ENCODE assay signal across 7 cellular contexts in the genomic region with DNA sequence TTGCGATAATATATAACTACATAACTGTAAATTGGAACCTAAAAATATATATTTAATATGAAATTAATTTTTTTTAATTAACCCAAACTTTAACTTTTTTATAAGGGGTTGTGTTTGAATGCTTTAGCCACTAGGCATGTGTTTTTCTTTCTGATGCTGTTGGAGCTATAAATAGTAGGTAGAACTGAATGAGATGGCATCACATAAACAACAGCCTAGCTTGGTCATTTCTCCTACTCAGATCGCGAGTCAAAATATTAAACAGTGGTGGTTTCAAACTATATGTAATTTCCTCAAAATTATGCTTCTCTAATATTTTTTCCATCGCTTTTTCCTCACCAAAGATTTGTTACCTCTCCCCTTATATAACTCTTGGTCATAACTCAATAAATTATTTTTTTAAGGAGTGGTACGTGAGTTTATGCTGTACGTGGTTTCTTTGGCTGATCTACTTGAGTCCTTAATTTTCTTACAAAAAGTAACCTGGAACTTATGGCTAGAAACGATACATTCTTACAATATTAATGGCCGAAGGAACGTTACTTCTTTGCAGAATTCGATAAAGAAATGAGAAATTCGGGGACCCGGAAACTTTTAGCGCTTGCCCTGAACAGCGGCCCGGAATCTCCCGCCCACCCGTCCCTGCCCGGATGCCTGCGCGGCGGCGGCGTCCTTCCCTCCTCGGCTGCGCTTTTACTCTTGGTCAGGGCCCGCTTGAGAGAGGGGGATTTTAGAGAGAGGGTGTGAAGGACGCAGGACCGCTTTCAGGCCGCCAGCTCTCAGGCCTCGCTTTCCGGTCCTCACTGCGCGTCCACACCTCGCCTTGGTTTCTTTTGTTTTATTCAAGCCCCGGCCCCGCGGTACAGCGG.
DNase-seq lines count a peak whose midpoint lies in the region; ATAC-seq, FAIRE-seq and TF ChIP-seq lines count a peak whose summit lies in the region.

No MANE protein-coding gene starts in this region.

- H3K27me3 Mint-ChIP-seq in T-helper 17 cell = no peaks in the 10 kb centered on the region

- H3K4me3 Mint-ChIP-seq in T-helper 17 cell = peak overlapping the region; percentile 94

- peak; percentile 91 for DNase-seq in GM12865 (ENCODE audit: low read depth)
- DNase-seq in H54 (ENCODE audit: insufficient read length, low spot score) = peak; percentile 23
- DNase-seq in LNCaP clone FGC (ENCODE audit: low read depth) = no peak
- DNase-seq in T-helper 17 cell = peak in 2 of 3 donors; percentile 44
- peak; percentile 68 to 73 for DNase-seq in cardiac fibroblast (ENCODE audit: low read depth in 2 of 2)
- DNase-seq in islet precursor cell = peak; percentile 81
- DNase-seq in stimulated activated CD4-positive, alpha-beta T cell treated with anti-CD3 and anti-CD28 coated beads, Interleukin-2, amount 100 ng/mL, for 4 hours (ENCODE audit: low read depth) = peak; percentile 31

- H3K9me3 ChIP-seq in T-helper 17 cell (ENCODE audit: control insufficient read depth, low read length, poor library complexity, severe bottlenecking) = no peaks in the 10 kb centered on the region

- TF ChIP-seq CTCF in GM12865 (IDR thresholded peaks at IDR 0.05; ENCODE audit: insufficient read depth, low read depth, low read length, missing control alignments) (no peak), LNCaP clone FGC (IDR thresholded peaks at IDR 0.05; ENCODE audit: control insufficient read depth, extremely low read depth, insufficient read depth) (no peak), cardiac fibroblast (IDR thresholded peaks at IDR 0.05; ENCODE audit: low read depth, low read length) (no peak)

- H3K4me3 ChIP-seq in GM12865 (ENCODE audit: low read depth, low read length) (peak overlapping the region; percentile 79), LNCaP clone FGC (ENCODE audit: low read depth, low read length) (peak overlapping the region; percentile 71), cardiac fibroblast (replicated peaks in 1 of 2; ENCODE audit: low read depth in 2 of 2, low read length in 2 of 2) (peak overlapping the region; percentile 62 to 65)

- no peak for FAIRE-seq in H54 (lab: Jason Lieb, UNC)

- H3K36me3 Mint-ChIP-seq in T-helper 17 cell (ENCODE audit: low read depth) = no peaks in the 10 kb centered on the region

- ATAC-seq in T-helper 17 cell = peak; percentile 31

- peak overlapping the region; percentile 95 for H3K27ac Mint-ChIP-seq in T-helper 17 cell

- TF ChIP-seq POLR2A in H54 (IDR thresholded peaks at IDR 0.05; ENCODE audit: low read depth, low read length) = no peak

- H3K4me1 Mint-ChIP-seq in T-helper 17 cell = peaks cover 24% of the 10 kb centered on the region
